1 cellular context compared by ENCODE assay signal in the genomic region with DNA sequence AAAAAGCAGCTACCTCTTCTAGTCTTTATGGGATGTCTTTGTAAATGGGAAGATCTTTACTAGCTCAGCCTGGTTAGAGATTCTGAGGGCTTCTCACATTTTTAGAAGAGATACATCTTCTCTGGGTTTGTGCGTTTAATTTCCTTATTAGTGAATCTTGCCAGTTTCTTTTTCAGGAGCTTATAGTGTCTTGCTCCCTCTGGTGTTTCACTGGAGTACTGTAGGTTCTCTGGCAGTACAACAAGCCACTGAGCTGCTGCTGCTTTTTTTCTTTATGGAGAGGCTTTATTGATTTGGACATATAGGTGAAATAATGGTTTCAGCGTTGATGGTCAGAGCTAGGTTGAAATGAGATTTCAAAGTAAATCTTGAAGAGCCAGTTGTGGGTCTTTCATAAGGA.
TF ChIP-seq lines count a peak whose summit lies in the region.

No MANE protein-coding gene starts in this region.

TF ChIP-seq in H1, 55 proteins besides CTCF, POLR2A, EP300 and RAD21 (continued from another document):
- TF ChIP-seq, protein P1, sequence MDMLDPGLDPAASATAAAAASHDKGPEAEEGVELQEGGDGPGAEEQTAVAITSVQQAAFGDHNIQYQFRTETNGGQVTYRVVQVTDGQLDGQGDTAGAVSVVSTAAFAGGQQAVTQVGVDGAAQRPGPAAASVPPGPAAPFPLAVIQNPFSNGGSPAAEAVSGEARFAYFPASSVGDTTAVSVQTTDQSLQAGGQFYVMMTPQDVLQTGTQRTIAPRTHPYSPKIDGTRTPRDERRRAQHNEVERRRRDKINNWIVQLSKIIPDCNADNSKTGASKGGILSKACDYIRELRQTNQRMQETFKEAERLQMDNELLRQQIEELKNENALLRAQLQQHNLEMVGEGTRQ (IDR thresholded peaks at IDR 0.05; ENCODE audit: low read length) = no peak
- TF ChIP-seq KDM1A (IDR thresholded peaks at IDR 0.05; ENCODE audit: borderline replicate concordance, low read length) (no peak), RFX5 (IDR thresholded peaks at IDR 0.05; ENCODE audit: borderline replicate concordance, low read depth, low read length) (no peak), BACH1 (IDR thresholded peaks at IDR 0.05; ENCODE audit: low read length) (no peak), MAFK (IDR thresholded peaks at IDR 0.05; ENCODE audit: low read depth, low read length) (no peak), TAF1 (IDR thresholded peaks at IDR 0.05; ENCODE audit: low read depth, low read length) (no peak), ZNF274 (IDR thresholded peaks at IDR 0.05; ENCODE audit: borderline replicate concordance, extremely low read depth, low read length) (no peak), POU5F1 (IDR thresholded peaks at IDR 0.05; ENCODE audit: low read depth, low read length) (no peak), SUZ12 (IDR thresholded peaks at IDR 0.05; ENCODE audit: low read length) (no peak), YY1 (IDR thresholded peaks at IDR 0.05; ENCODE audit: low read depth, low read length) (no peak), BRCA1 (IDR thresholded peaks at IDR 0.05; ENCODE audit: low read depth, low read length) (no peak), NRF1 (IDR thresholded peaks at IDR 0.05; ENCODE audit: low read depth, low read length) (no peak), GTF2F1 (IDR thresholded peaks at IDR 0.05; ENCODE audit: borderline replicate concordance, low read depth, low read length) (no peak)
- TF ChIP-seq, protein P2, sequence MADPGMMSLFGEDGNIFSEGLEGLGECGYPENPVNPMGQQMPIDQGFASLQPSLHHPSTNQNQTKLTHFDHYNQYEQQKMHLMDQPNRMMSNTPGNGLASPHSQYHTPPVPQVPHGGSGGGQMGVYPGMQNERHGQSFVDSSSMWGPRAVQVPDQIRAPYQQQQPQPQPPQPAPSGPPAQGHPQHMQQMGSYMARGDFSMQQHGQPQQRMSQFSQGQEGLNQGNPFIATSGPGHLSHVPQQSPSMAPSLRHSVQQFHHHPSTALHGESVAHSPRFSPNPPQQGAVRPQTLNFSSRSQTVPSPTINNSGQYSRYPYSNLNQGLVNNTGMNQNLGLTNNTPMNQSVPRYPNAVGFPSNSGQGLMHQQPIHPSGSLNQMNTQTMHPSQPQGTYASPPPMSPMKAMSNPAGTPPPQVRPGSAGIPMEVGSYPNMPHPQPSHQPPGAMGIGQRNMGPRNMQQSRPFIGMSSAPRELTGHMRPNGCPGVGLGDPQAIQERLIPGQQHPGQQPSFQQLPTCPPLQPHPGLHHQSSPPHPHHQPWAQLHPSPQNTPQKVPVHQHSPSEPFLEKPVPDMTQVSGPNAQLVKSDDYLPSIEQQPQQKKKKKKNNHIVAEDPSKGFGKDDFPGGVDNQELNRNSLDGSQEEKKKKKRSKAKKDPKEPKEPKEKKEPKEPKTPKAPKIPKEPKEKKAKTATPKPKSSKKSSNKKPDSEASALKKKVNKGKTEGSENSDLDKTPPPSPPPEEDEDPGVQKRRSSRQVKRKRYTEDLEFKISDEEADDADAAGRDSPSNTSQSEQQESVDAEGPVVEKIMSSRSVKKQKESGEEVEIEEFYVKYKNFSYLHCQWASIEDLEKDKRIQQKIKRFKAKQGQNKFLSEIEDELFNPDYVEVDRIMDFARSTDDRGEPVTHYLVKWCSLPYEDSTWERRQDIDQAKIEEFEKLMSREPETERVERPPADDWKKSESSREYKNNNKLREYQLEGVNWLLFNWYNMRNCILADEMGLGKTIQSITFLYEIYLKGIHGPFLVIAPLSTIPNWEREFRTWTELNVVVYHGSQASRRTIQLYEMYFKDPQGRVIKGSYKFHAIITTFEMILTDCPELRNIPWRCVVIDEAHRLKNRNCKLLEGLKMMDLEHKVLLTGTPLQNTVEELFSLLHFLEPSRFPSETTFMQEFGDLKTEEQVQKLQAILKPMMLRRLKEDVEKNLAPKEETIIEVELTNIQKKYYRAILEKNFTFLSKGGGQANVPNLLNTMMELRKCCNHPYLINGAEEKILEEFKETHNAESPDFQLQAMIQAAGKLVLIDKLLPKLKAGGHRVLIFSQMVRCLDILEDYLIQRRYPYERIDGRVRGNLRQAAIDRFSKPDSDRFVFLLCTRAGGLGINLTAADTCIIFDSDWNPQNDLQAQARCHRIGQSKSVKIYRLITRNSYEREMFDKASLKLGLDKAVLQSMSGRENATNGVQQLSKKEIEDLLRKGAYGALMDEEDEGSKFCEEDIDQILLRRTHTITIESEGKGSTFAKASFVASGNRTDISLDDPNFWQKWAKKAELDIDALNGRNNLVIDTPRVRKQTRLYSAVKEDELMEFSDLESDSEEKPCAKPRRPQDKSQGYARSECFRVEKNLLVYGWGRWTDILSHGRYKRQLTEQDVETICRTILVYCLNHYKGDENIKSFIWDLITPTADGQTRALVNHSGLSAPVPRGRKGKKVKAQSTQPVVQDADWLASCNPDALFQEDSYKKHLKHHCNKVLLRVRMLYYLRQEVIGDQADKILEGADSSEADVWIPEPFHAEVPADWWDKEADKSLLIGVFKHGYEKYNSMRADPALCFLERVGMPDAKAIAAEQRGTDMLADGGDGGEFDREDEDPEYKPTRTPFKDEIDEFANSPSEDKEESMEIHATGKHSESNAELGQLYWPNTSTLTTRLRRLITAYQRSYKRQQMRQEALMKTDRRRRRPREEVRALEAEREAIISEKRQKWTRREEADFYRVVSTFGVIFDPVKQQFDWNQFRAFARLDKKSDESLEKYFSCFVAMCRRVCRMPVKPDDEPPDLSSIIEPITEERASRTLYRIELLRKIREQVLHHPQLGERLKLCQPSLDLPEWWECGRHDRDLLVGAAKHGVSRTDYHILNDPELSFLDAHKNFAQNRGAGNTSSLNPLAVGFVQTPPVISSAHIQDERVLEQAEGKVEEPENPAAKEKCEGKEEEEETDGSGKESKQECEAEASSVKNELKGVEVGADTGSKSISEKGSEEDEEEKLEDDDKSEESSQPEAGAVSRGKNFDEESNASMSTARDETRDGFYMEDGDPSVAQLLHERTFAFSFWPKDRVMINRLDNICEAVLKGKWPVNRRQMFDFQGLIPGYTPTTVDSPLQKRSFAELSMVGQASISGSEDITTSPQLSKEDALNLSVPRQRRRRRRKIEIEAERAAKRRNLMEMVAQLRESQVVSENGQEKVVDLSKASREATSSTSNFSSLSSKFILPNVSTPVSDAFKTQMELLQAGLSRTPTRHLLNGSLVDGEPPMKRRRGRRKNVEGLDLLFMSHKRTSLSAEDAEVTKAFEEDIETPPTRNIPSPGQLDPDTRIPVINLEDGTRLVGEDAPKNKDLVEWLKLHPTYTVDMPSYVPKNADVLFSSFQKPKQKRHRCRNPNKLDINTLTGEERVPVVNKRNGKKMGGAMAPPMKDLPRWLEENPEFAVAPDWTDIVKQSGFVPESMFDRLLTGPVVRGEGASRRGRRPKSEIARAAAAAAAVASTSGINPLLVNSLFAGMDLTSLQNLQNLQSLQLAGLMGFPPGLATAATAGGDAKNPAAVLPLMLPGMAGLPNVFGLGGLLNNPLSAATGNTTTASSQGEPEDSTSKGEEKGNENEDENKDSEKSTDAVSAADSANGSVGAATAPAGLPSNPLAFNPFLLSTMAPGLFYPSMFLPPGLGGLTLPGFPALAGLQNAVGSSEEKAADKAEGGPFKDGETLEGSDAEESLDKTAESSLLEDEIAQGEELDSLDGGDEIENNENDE (IDR thresholded peaks at IDR 0.05; ENCODE audit: insufficient replicate concordance, low read length) = no peak
TF ChIP-seq in H1: peak in this region for 0.
